ENCODE assay signal across 1 cellular context in the genomic region with DNA sequence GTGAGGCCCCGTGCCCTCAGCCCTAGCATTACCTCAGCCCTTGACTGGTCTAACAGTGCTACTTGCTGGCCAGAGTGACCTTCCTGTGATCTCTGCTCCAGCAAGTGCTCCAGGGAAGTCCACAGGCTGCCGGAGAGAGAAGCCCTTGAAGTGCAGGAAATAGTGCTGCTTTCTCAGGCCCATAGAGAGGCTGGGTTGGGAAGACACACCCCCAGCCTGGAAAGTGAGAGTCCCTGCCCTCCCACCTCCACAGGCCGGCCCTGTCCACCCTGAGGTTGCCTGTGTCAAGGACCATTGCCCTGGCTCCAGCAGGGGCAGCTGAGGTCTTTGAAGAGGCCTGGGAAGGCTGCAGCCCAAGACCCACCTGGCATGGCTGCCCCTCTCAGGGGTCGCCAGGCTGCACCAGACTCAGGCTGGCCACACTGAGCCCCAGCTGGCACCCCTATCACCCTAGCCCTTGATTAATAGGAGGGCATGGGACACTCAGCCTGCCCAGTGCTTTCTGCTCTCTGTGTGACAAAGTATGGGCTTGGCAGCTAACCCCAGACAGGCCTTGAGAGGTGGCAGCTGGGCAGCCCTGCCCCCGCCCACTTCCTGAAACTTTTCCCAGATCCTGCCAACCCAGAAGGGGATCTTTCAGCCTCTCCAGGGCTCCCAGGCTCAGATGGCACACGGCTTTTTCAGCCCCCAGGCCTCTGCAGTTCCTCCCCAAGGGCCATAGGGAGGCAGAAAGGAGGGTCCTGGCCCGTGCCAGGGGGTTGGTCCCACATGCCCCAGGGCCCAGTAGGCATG.
TF ChIP-seq lines count a peak whose summit lies in the region.

No MANE protein-coding gene starts in this region.

TF ChIP-seq in SK-N-SH, 30 proteins besides CTCF, POLR2A, EP300 and RAD21 (continued from another document):
- TF ChIP-seq ZBTB33 (IDR thresholded peaks at IDR 0.05; ENCODE audit: borderline replicate concordance, low read depth) = no peak
- 0 out of 2 replicates have a peak, but pooled peaks have one; percentile 33 for TF ChIP-seq ELF1 (IDR thresholded peaks at IDR 0.05)
